Comparison of ENCODE assay signal across 11 cellular contexts in the genomic region with DNA sequence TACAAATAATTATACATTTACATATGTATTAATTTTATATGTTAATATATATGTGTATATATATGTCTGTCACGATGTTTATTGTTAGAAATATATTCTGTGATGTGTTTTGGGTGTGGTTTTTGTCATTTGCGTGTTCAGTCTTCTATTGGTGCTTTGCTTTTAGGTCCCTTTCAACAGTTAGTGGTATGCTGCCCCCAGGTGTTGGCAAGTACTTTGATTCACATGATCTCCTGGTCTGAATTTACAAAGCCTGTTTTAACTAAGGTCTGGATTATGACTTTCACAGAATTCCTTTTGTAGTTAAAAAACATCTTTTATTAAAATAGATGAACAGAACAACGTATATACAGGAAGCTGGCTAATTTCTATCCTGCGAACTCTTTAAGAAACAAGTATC.
A peak's percentile ranks its signal among the peaks of the same experiment; 100 is the strongest.
DNase-seq lines count a peak whose midpoint lies in the region; ATAC-seq and TF ChIP-seq lines count a peak whose summit lies in the region.
"Had no signal": no experiment of that assay in that cellular context is flagged by ENCODE, and none has a peak within 500 bp of the region (broad histone marks: within the 10 kb centered on the region; RNA-seq: fewer than 3 reads in every experiment).

No MANE protein-coding gene starts in this region.

- no peaks in the 10 kb centered on the region for H3K27me3 ChIP-seq in heart left ventricle
- H3K27me3 ChIP-seq: gastroesophageal sphincter had no signal

- no peaks in the 10 kb centered on the region; the same call in 1 of the 2 replicates for H3K27me3 Mint-ChIP-seq in HFFc6 (ENCODE audit: insufficient read depth)
- H3K27me3 Mint-ChIP-seq: activated naive CD8-positive, alpha-beta T cell had no signal

- H3K4me1 ChIP-seq in OCI-LY7 (ENCODE audit: insufficient read depth, low read length, poor library complexity, severe bottlenecking): no peaks in the 10 kb centered on the region
- no peaks in the 10 kb centered on the region for H3K4me1 ChIP-seq in heart left ventricle
- H3K4me1 ChIP-seq: gastroesophageal sphincter had no signal

- no peak overlapping the region for H2AFZ ChIP-seq in OCI-LY7 (ENCODE audit: low read length)

- no peak overlapping the region for H3K4me2 ChIP-seq in OCI-LY7 (ENCODE audit: low read length)

- no peak overlapping the region for H3K27ac Mint-ChIP-seq in HFFc6
- H3K27ac Mint-ChIP-seq: activated naive CD8-positive, alpha-beta T cell had no signal

- no peak overlapping the region for H3K4me3 Mint-ChIP-seq in HFFc6
- H3K4me3 Mint-ChIP-seq: activated naive CD8-positive, alpha-beta T cell had no signal

- no peak for ATAC-seq in heart left ventricle
- ATAC-seq in HG03457 (IDR thresholded peaks at IDR 0.05; ENCODE audit: unreplicated experiment): no peak
- ATAC-seq: gastroesophageal sphincter had no signal

- TF ChIP-seq POLR2A in erythroblast (IDR thresholded peaks at IDR 0.05; ENCODE audit: low read length): no peak
- no peak for TF ChIP-seq POLR2A in heart left ventricle (IDR thresholded peaks at IDR 0.05)

- H3K27ac ChIP-seq in OCI-LY7 (ENCODE audit: low read depth, low read length, poor library complexity, severe bottlenecking) (no peak overlapping the region), heart left ventricle (no peak overlapping the region)
- H3K27ac ChIP-seq: gastroesophageal sphincter had no signal

- no peaks in the 10 kb centered on the region for H3K9me3 ChIP-seq in OCI-LY7 (ENCODE audit: low read length)
- no peaks in the 10 kb centered on the region for H3K9me3 ChIP-seq in heart left ventricle
- H3K9me3 ChIP-seq: gastroesophageal sphincter had no signal

- no peaks in the 10 kb centered on the region for H3K36me3 Mint-ChIP-seq in HFFc6 (ENCODE audit: low read depth)
- H3K36me3 Mint-ChIP-seq: activated naive CD8-positive, alpha-beta T cell had no signal

- POLR2A ChIA-PET in OCI-LY7 (lab: Charles Lee): no interaction called here

- CTCF ChIA-PET in OCI-LY7 (lab: Charles Lee; ENCODE audit: unreplicated experiment): interaction anchor here (0.6 kb wide), 1 partner anchor 330 kb away, joined by 3 read pairs; no protein-coding TSS in a partner anchor

- no peak overlapping the region for H3K4me3 ChIP-seq in OCI-LY7 (ENCODE audit: low read depth, low read length, poor library complexity, severe bottlenecking)
- H3K4me3 ChIP-seq in heart left ventricle: no peak overlapping the region
- H3K4me3 ChIP-seq: gastroesophageal sphincter had no signal

- H3K9me3 Mint-ChIP-seq in HFFc6: no peaks in the 10 kb centered on the region; the same call in 1 of the 2 replicates

- H4K20me1 ChIP-seq in OCI-LY7 (ENCODE audit: insufficient read depth, low read length): no peaks in the 10 kb centered on the region

- intact Hi-C loops in OCI-LY7 (cut with micrococcal nuclease; ENCODE audit: unreplicated experiment) (no loop called here), heart left ventricle (cut with DNase I) (no loop called here)

- H3K79me2 ChIP-seq in OCI-LY7 (ENCODE audit: insufficient read depth, low read depth, low read length): no peaks in the 10 kb centered on the region

- H3K9me2 ChIP-seq in OCI-LY7 (ENCODE audit: insufficient read depth, low read length): no peaks in the 10 kb centered on the region

- BruUV-seq in OCI-LY7 (replicated peaks; lab: Mats Ljungman, UMichigan): no TSS peak

- in situ Hi-C loops in ACHN (cut with HindIII; ENCODE audit: low pct_ligation_motif_present, low pct_unique_long_range_greater_than_20kb, low sequenced_read_pairs): no loop called here

- TF ChIP-seq CTCF in HFFc6 (IDR thresholded peaks at IDR 0.05): peak; percentile 51
- TF ChIP-seq CTCF in OCI-LY7 (conservative IDR thresholded peaks at IDR 0.05; ENCODE audit: low read length): peak; percentile 57
- no peak for TF ChIP-seq CTCF in heart left ventricle (IDR thresholded peaks at IDR 0.05)

- H3K4me1 Mint-ChIP-seq in HFFc6 (ENCODE audit: low read depth): peaks cover 22% of the 10 kb centered on the region

- H3K36me3 ChIP-seq in OCI-LY7 (ENCODE audit: insufficient read depth, low read length) (no peaks in the 10 kb centered on the region), heart left ventricle (no peaks in the 10 kb centered on the region)
- H3K36me3 ChIP-seq: gastroesophageal sphincter had no signal

- DNase-seq in ACHN: peak; percentile 14
- no peak for DNase-seq in HFFc6
- peak; percentile 17 for DNase-seq in OCI-LY7 (ENCODE audit: low spot score)
- peak; percentile 6 to 7 for DNase-seq in erythroblast (lab: John Stamatoyannopoulos, UW)
- DNase-seq in activated CD4-positive, alpha-beta T cell treated with anti-CD3 and anti-CD28 coated beads, Interleukin-2, amount 50 U/mL, for 48 hours: no peak
- no peak for DNase-seq in heart left ventricle
- no peak for DNase-seq in 8988T
- DNase-seq: stimulated activated CD4-positive, alpha-beta T cell treated with anti-CD3 and anti-CD28 coated beads, Interleukin-15, amount 100 ng/mL, for 24 hours had no signal

- 60 to 71% (median 68%) methylated on average over 4 of the region's 4 CpGs for WGBS in heart left ventricle, 4 donors

Comparison
In these comparisons a context has a peak if more than half of its experiments do, and no peak if none do; other contexts are left out.
1. DNase-seq: peak in ACHN (single experiment), OCI-LY7 (single experiment) and erythroblast (2 of 2); none in HFFc6 (single experiment), activated CD4-positive, alpha-beta T cell treated with anti-CD3 and anti-CD28 coated beads, Interleukin-2, amount 50 U/mL, for 48 hours (0 of 2), heart left ventricle (0 of 5) and 8988T (single experiment).
2. CTCF ChIP-seq: peak in HFFc6 (single experiment) and OCI-LY7 (single experiment); none in heart left ventricle (0 of 12).